18 cellular contexts compared by ENCODE assay signal in the genomic region with DNA sequence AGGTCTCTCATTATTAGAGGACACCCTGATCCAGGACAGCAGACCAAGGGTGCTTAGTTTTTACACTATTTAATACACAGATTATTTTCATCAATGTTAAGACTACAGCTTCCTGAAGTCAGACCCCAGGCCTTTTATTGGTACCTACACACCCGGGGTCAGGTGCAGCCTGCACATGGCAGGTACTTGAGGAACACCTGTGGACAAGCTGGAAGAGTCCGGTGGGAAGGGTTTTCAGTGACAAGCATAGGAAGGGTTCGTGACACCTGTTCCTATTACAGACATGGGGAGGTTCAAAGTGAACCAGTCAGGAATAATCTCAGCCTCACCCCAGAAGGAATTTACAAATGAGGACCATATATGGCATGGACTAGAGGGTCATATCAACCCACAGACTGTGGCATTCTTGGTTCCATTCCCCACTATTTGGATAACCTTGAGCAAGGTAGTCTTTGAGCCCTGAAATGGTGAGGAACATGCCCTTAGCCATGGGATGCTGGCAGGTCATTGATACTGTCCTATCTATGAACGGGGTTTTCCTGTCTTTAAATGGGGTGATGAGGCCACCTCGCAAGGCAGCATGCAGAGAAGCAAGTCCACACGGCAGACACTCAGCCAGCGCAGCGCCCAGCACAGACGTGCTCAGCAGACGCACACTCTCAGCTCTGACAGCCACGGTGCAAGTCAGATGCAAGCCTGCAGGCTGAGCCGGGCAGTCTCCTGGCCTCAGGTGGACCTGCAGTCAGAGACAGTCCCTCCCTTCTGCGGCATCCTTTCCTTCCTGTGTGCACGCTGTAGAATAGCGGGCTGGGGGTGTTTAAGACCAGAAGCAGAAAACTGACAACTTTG.
DNase-seq lines count a peak whose midpoint lies in the region; TF ChIP-seq lines count a peak whose summit lies in the region.
"Had no signal": no experiment of that assay in that cellular context is flagged by ENCODE, and none has a peak within 500 bp of the region (broad histone marks: within the 10 kb centered on the region; RNA-seq: fewer than 3 reads in every experiment).

No MANE protein-coding gene starts in this region.

- H2AFZ ChIP-seq in H9 (ENCODE audit: low read length) (no peak overlapping the region), neuronal stem cell (ENCODE audit: low read length) (no peak overlapping the region)

- no peak overlapping the region for H4K91ac ChIP-seq in H9 (ENCODE audit: insufficient read length, low read depth, low read length)
- H4K91ac ChIP-seq in neuronal stem cell (ENCODE audit: low read depth, low read length, poor library complexity) = no peak overlapping the region

- H2BK120ac ChIP-seq in H9 (ENCODE audit: low read depth, low read length, poor library complexity, severe bottlenecking) = no peak overlapping the region
- no peak overlapping the region for H2BK120ac ChIP-seq in neuronal stem cell (ENCODE audit: low read depth, low read length)

- H3K4me1 ChIP-seq in H9 (ENCODE audit: insufficient read depth, low read length) (peaks cover 5% of the 10 kb centered on the region; the same call in 1 of the 2 replicates), neuronal stem cell (ENCODE audit: control insufficient read depth in 2 of 2, insufficient read depth in 1 of 2, low read depth in 1 of 2, low read length in 2 of 2) (no peaks in the 10 kb centered on the region)

- H3K9ac ChIP-seq in H9 (ENCODE audit: extremely low read depth, insufficient read length, low read length) (no peak overlapping the region), neuronal stem cell (ENCODE audit: low read depth, low read length, poor library complexity) (no peak overlapping the region)
- H3K9ac ChIP-seq: KMS-11 had no signal

- H2BK20ac ChIP-seq in H9 (ENCODE audit: low read depth, low read length, poor library complexity, severe bottlenecking) = no peak overlapping the region

- no peaks in the 10 kb centered on the region for H3K27me3 ChIP-seq in H9 (ENCODE audit: insufficient read depth, low read length)
- H3K27me3 ChIP-seq in neuronal stem cell (ENCODE audit: control insufficient read depth in 3 of 3, insufficient read depth in 3 of 3, low read depth in 1 of 3, low read length in 3 of 3) = peaks cover 0 to 29% (median 4%) of the 10 kb centered on the region in 3 experiments

- peak; percentile 85 for DNase-seq in DMS53 (lab: John Stamatoyannopoulos, UW)
- peak; percentile 28 for DNase-seq in H9
- peak; percentile 52 for DNase-seq in coronary artery (ENCODE audit: low spot score)
- no peak for DNase-seq in neuronal stem cell (ENCODE audit: low spot score)
- no peak for DNase-seq in NAMALWA (ENCODE audit: low spot score)
- no peak for DNase-seq in NCI-H1048 (lab: John Stamatoyannopoulos, UW)
- no peak for DNase-seq in SK-N-DZ (ENCODE audit: low spot score)
- DNase-seq: ACHN; DND-41; HFFc6; NCI-H146; NCI-H2171; NCI-H69; NK-92 treated with Interleukin-12 subunit alpha and Interleukin-12 subunit beta, amount 100 ng/mL, for 24 hours; SHP77; T-helper 1 cell had no signal

- no peak overlapping the region for H3K4me3 ChIP-seq in coronary artery
- peak overlapping the region in 1 of 2 donors; percentile 25 for H3K4me3 ChIP-seq in neuronal stem cell (ENCODE audit: low read length in 2 of 2)

- peaks cover 3% of the 10 kb centered on the region for H3K23me2 ChIP-seq in H9 (ENCODE audit: insufficient read length, low read depth, low read length, poor library complexity, severe bottlenecking)

- H3K4me1 Mint-ChIP-seq in H9 = peaks cover 14 to 17% of the 10 kb centered on the region in 2 experiments

- H3K9me3 Mint-ChIP-seq in H9 = peaks cover 6 to 20% of the 10 kb centered on the region in 2 experiments

- H4K8ac ChIP-seq in H9 (replicated peaks; ENCODE audit: insufficient read length, low read depth, low read length) = no peak overlapping the region
- H4K8ac ChIP-seq in neuronal stem cell (ENCODE audit: low read depth, low read length) = no peak overlapping the region

- no peak overlapping the region for H3K23ac ChIP-seq in H9 (ENCODE audit: insufficient read length, low read depth, low read length)
- H3K23ac ChIP-seq in neuronal stem cell (ENCODE audit: low read depth, low read length, poor library complexity) = no peak overlapping the region

- H3K4me3 Mint-ChIP-seq in H9 = peak overlapping the region; percentile 10 to 17; a peak in 2 of 5 replicates
- H3K4me3 Mint-ChIP-seq: HFFc6 had no signal

- H3K9me3 ChIP-seq in H9 (ENCODE audit: control insufficient read depth, low read depth, low read length) (no peaks in the 10 kb centered on the region), neuronal stem cell (replicated peaks in 1 of 2; ENCODE audit: control insufficient read depth in 2 of 2, insufficient read depth in 1 of 2, low read depth in 1 of 2, low read length in 2 of 2) (peaks cover 0 to 4% of the 10 kb centered on the region in 2 donors)

- no peak overlapping the region for H2BK12ac ChIP-seq in H9 (ENCODE audit: insufficient read length, low read depth, low read length)
- no peak overlapping the region for H2BK12ac ChIP-seq in neuronal stem cell (ENCODE audit: low read length)

- no peak overlapping the region for H3T11ph ChIP-seq in H9 (ENCODE audit: low read length)

- H2BK15ac ChIP-seq in H9 (ENCODE audit: low read depth, low read length) = no peak overlapping the region
- no peak overlapping the region for H2BK15ac ChIP-seq in neuronal stem cell (ENCODE audit: low read length)

- H3K79me1 ChIP-seq in H9 (ENCODE audit: insufficient read depth, low read depth, low read length, poor library complexity, severe bottlenecking) (no peaks in the 10 kb centered on the region), neuronal stem cell (ENCODE audit: low read depth, low read length) (no peaks in the 10 kb centered on the region)

- H2AK5ac ChIP-seq in H9 (ENCODE audit: insufficient read length, low read length) (no peak overlapping the region), neuronal stem cell (ENCODE audit: low read depth, low read length) (no peak overlapping the region)

- H2BK5ac ChIP-seq in H9 (ENCODE audit: insufficient read length, low read length) (no peak overlapping the region), neuronal stem cell (ENCODE audit: low read length) (no peak overlapping the region)

- H3K4ac ChIP-seq in H9 (ENCODE audit: low read depth, low read length) = no peak overlapping the region
- H3K4ac ChIP-seq in neuronal stem cell (ENCODE audit: low read length) = no peak overlapping the region

- H3K4me2 ChIP-seq in H9 (ENCODE audit: insufficient read depth, insufficient read length, low read length) (no peak overlapping the region), neuronal stem cell (ENCODE audit: insufficient read depth, low read length, poor library complexity, severe bottlenecking) (no peak overlapping the region)
- H3K4me2 ChIP-seq: KMS-11 had no signal

- WGBS in H9 (ENCODE audit: extremely low coverage, insufficient read length, low lambda C conversion rate) = no CpG with 5 or more reads among the region's 15 CpGs
- no CpG with 5 or more reads among the region's 15 CpGs for WGBS in neuronal stem cell (ENCODE audit: extremely low coverage in 2 of 2, insufficient read length in 2 of 2, insufficient replicate concordance in 1 of 2), 2 donors

- no peaks in the 10 kb centered on the region for H3K79me2 ChIP-seq in H9 (ENCODE audit: insufficient read depth, low read length)

- H3K27me3 Mint-ChIP-seq in H9 (ENCODE audit: low read depth) = peaks cover 19% of the 10 kb centered on the region

- no peaks in the 10 kb centered on the region for H3K36me3 ChIP-seq in neuronal stem cell (replicated peaks in 1 of 2; ENCODE audit: control insufficient read depth in 2 of 2, insufficient read depth in 2 of 2, low read length in 2 of 2)

- H4K5ac ChIP-seq in H9 (ENCODE audit: insufficient read length, low read depth, low read length) = no peak overlapping the region

- no peak overlapping the region for H3K27ac Mint-ChIP-seq in H9
- H3K27ac Mint-ChIP-seq: HFFc6 had no signal

- H3K18ac ChIP-seq in H9 (ENCODE audit: insufficient read length, low read depth, low read length) (no peak overlapping the region), neuronal stem cell (ENCODE audit: low read length) (no peak overlapping the region)

- H3K14ac ChIP-seq in H9 (ENCODE audit: insufficient read depth, low read length) = no peak overlapping the region; the same call in 1 of the 2 replicates
- peak overlapping the region; percentile 66 for H3K14ac ChIP-seq in neuronal stem cell (ENCODE audit: low read length)

- no peaks in the 10 kb centered on the region for H4K20me1 ChIP-seq in H9 (ENCODE audit: control insufficient read depth, insufficient read depth, insufficient read length)

- H3K27ac ChIP-seq in H9 (ENCODE audit: insufficient read length, low read depth, low read length) = no peak overlapping the region
- no peak overlapping the region for H3K27ac ChIP-seq in coronary artery
- no peak overlapping the region for H3K27ac ChIP-seq in neuronal stem cell (replicated peaks; ENCODE audit: low read length)
- H3K27ac ChIP-seq: C4-2B, KMS-11 had no signal

- H3K36me3 Mint-ChIP-seq in H9 (ENCODE audit: insufficient read depth in 1 of 3, low read depth in 3 of 3) = peaks cover 4 to 12% (median 5%) of the 10 kb centered on the region in 3 experiments; a peak in 5 of 7 replicates

- no peak overlapping the region for H3K56ac ChIP-seq in H9 (ENCODE audit: insufficient read length, low read depth, low read length)

- TF ChIP-seq CTCF in H9 (conservative IDR thresholded peaks at IDR 0.05) (no peak), coronary artery (IDR thresholded peaks at IDR 0.05) (no peak)

Comparison
In these comparisons a context has a peak if more than half of its experiments do, and no peak if none do; other contexts are left out.
1. DNase-seq: peak in DMS53 (single experiment), H9 (single experiment) and coronary artery (single experiment); none in neuronal stem cell (single experiment), NAMALWA (single experiment), NCI-H1048 (single experiment) and SK-N-DZ (single experiment).